ENCODE assay signal across 8 cellular contexts in the genomic region with DNA sequence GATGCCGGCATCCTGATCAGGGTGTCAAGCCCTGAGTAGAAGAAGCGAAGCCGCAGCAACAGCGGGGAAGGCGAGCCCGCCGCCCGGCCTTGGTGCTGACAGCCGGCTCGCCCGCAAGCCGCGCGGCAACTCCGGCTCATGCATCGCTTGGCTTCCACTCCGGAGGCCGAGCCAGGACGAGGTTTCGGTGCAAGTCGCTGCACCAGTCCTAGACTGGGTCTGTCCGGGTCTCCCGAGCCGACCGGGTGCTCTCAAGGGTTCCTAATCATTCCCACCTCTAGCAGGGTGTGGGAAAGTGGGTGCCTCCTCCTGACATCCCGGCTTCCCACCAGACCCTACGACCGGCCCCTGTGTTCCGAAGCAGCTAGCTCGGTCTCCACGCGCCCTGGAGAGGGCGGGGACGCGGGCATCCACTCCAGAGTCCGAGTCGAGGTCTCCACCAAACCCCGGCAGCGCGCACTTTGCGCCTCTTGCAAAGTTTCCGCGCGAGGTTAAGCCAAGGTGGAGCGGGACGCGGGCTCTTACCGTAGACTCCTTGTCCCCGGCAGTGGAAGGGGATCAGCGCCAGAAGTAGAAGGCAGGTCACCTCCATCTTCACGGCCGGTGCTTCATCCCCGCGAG. TPM values are rescaled to one million over a fixed set of nuclear protein-coding genes. Genes with fewer than 3 reads are reported as not detected.
DNase-seq lines count a peak whose midpoint lies in the region; ATAC-seq lines count a peak whose summit lies in the region.

No MANE protein-coding gene starts in this region.

- peak overlapping the region; percentile 17 for H3K27ac Mint-ChIP-seq in activated naive CD8-positive, alpha-beta T cell treated with anti-CD3 and anti-CD28 coated beads, Interleukin-2, amount 10 ng/mL, durations not matched to agents 7 days and 5 days

- no peaks in the 10 kb centered on the region for H3K9me3 Mint-ChIP-seq in activated naive CD8-positive, alpha-beta T cell treated with anti-CD3 and anti-CD28 coated beads, Interleukin-2, amount 10 ng/mL, durations not matched to agents 7 days and 5 days

- in situ Hi-C loops in G401 (cut with HindIII; ENCODE audit: low sequenced_read_pairs), result no loop called here

- no peaks in the 10 kb centered on the region for H3K9me3 ChIP-seq in iPS-18a (ENCODE audit: control insufficient read depth, low read depth, low read length)

- peaks cover 23% of the 10 kb centered on the region for H3K4me1 Mint-ChIP-seq in activated naive CD8-positive, alpha-beta T cell treated with anti-CD3 and anti-CD28 coated beads, Interleukin-2, amount 10 ng/mL, durations not matched to agents 7 days and 5 days

- ATAC-seq in activated naive CD8-positive, alpha-beta T cell treated with anti-CD3 and anti-CD28 coated beads, Interleukin-2, amount 10 ng/mL, durations not matched to agents 7 days and 5 days (ENCODE audit: low read depth), result no peak
- ATAC-seq in GM19328 (IDR thresholded peaks at IDR 0.05; ENCODE audit: unreplicated experiment), result no peak

- peaks cover 90% of the 10 kb centered on the region for H3K27me3 ChIP-seq in iPS-18a (ENCODE audit: control insufficient read depth, insufficient read depth, low read length)

- H3K27ac ChIP-seq in iPS-18a (ENCODE audit: low read length), result no peak overlapping the region

- H3K4me3 ChIP-seq in iPS-18a (ENCODE audit: low read length), result peak overlapping the region; percentile 73

- POLR2A ChIA-PET in activated naive CD8-positive, alpha-beta T cell treated with anti-CD3 and anti-CD28 coated beads, Interleukin-2, amount 10 ng/mL, durations not matched to agents 7 days and 5 days (lab: Charles Lee), result no interaction called here

- peaks cover 16% of the 10 kb centered on the region for H3K4me1 ChIP-seq in iPS-18a (ENCODE audit: control insufficient read depth, low read depth, low read length)

- peak overlapping the region; percentile 81 for H3K4me3 Mint-ChIP-seq in activated naive CD8-positive, alpha-beta T cell treated with anti-CD3 and anti-CD28 coated beads, Interleukin-2, amount 10 ng/mL, durations not matched to agents 7 days and 5 days

- DNase-seq in G401 (ENCODE audit: low spot score), result peak; percentile 37
- DNase-seq in NCI-H748 treated with DMSO at 0.1 percent for 48 hours (lab: John Stamatoyannopoulos, UW), result peak; percentile 30
- DNase-seq in activated naive CD8-positive, alpha-beta T cell treated with anti-CD3 and anti-CD28 coated beads, Interleukin-2, amount 10 ng/mL, durations not matched to agents 7 days and 5 days, result peak; percentile 66
- DNase-seq in stimulated activated CD4-positive, alpha-beta T cell treated with anti-CD3 and anti-CD28 coated beads, Interleukin-15, amount 100 ng/mL, for 24 hours, result peak; percentile 59
- DNase-seq in CD1c-positive myeloid dendritic cell (ENCODE audit: extremely low spot score), result no peak
- DNase-seq in NCI-H1105 (lab: John Stamatoyannopoulos, UW), result no peak

- peaks cover 3% of the 10 kb centered on the region for H3K36me3 Mint-ChIP-seq in activated naive CD8-positive, alpha-beta T cell treated with anti-CD3 and anti-CD28 coated beads, Interleukin-2, amount 10 ng/mL, durations not matched to agents 7 days and 5 days

- H3K36me3 ChIP-seq in iPS-18a (ENCODE audit: control insufficient read depth, low read depth, low read length), result no peaks in the 10 kb centered on the region

- H3K9ac ChIP-seq in iPS-18a (ENCODE audit: low read length), result no peak overlapping the region

- H3K27me3 Mint-ChIP-seq in activated naive CD8-positive, alpha-beta T cell treated with anti-CD3 and anti-CD28 coated beads, Interleukin-2, amount 10 ng/mL, durations not matched to agents 7 days and 5 days, result peaks cover 44% of the 10 kb centered on the region

RNA-seq across cellular contexts. Expression of a gene that starts 1.4 kb away (rescaled TPM):
- 17.7 and 19.6 TPM in 2 replicates for total RNA-seq in G401 (2014; rRNA removed; shearing (Covaris generic))
- total RNA-seq in activated naive CD8-positive, alpha-beta T cell treated with anti-CD3 and anti-CD28 coated beads, Interleukin-2, amount 10 ng/mL, durations not matched to agents 7 days and 5 days, result 10 to 100 TPM; 16.4 to 23.0 TPM

Comparison
In these comparisons a context has a peak if more than half of its experiments do, and no peak if none do; other contexts are left out.
1. DNase-seq: peak in G401 (single experiment), NCI-H748 treated with DMSO at 0.1 percent for 48 hours (single experiment), activated naive CD8-positive, alpha-beta T cell treated with anti-CD3 and anti-CD28 coated beads, Interleukin-2, amount 10 ng/mL, durations not matched to agents 7 days and 5 days (single experiment) and stimulated activated CD4-positive, alpha-beta T cell treated with anti-CD3 and anti-CD28 coated beads, Interleukin-15, amount 100 ng/mL, for 24 hours (single experiment); none in CD1c-positive myeloid dendritic cell (single experiment) and NCI-H1105 (single experiment).